In genomic region chr11:74984070-74984469, GRCh38 we compare ENCODE assay signal across 24 cellular contexts.
"Had no signal": no experiment of that assay in that cellular context is flagged by ENCODE, and none has a peak within 500 bp of the region (broad histone marks: within the 10 kb centered on the region; RNA-seq: fewer than 3 reads in every experiment).

No MANE protein-coding gene starts in this region.

- H3K27ac ChIP-seq: KMS-11, RWPE1 had no signal

- H3K4me3 Mint-ChIP-seq: IgD-negative memory B cell, T-cell had no signal

- H3K27me3 Mint-ChIP-seq: IgD-negative memory B cell, T-cell had no signal

- ATAC-seq: Panc1, PC-3, T-cell had no signal

- H3K9me3 Mint-ChIP-seq: IgD-negative memory B cell, T-cell had no signal

- H3K4me2 ChIP-seq: KMS-11, SK-N-SH had no signal

- H3K9me3 ChIP-seq: SK-N-SH had no signal

- H3K4me3 ChIP-seq: K562 had no signal

- DNase-seq: Kasumi-1; NCI-H1092; NCI-H1105 treated with DMSO at 0.1 percent for 48 hours; NCI-H1417 treated with DMSO at 0.1 percent for 48 hours; NCI-H146; NCI-H1694 treated with DMSO at 0.1 percent for 48 hours; NCI-H1930; NCI-H2081; NCI-H2107; NCI-H2171 treated with DMSO at 0.1 percent for 48 hours; NCI-H524; NCI-H526 treated with DMSO at 0.1 percent for 48 hours; NCI-H748 treated with DMSO at 0.1 percent for 48 hours; NK-92 treated with Interleukin-12 subunit alpha and Interleukin-12 subunit beta, amount 100 ng/mL, for 24 hours; PC-3; SHP77; SK-N-SH; SW 1271; T-cell had no signal

- H3K36me3 Mint-ChIP-seq: IgD-negative memory B cell had no signal

- H3K9ac ChIP-seq: KMS-11, SK-N-SH had no signal
